17 cellular contexts compared by ENCODE assay signal in the genomic region with DNA sequence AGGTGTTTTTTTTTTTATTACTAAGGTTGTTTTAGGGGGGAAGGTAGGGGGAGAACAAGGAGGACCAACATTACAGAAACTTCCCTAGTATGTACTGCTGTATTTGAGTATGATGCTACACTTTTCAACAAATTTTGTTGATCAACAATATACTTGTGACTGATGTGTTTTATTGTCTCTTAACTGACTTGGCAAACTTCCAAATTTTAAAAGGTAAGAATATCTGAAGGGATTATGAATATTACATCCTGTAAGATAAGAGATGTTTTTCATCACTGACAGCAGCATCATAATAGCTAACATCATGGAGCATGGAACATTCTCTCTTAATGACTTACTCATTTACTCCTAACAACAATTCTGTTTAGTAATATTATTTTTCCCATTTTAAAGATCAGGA.
DNase-seq lines count a peak whose midpoint lies in the region; ATAC-seq, FAIRE-seq and TF ChIP-seq lines count a peak whose summit lies in the region.
"Had no signal": no experiment of that assay in that cellular context is flagged by ENCODE, and none has a peak within 500 bp of the region (broad histone marks: within the 10 kb centered on the region; RNA-seq: fewer than 3 reads in every experiment).

No MANE protein-coding gene starts in this region.

- H3K27me3 ChIP-seq in CD8-positive, alpha-beta T cell (ENCODE audit: insufficient read depth, low read length): no peaks in the 10 kb centered on the region
- H3K27me3 ChIP-seq in K562 (ENCODE audit: control insufficient read depth in 2 of 2, insufficient read depth in 2 of 2, low read length in 2 of 2): no peaks in the 10 kb centered on the region; a peak in 1 of 5 replicates
- no peaks in the 10 kb centered on the region for H3K27me3 ChIP-seq in WERI-Rb-1 (ENCODE audit: insufficient read depth, low read depth, severe bottlenecking)

- peak overlapping the region; percentile 16 for H3K27ac Mint-ChIP-seq in CD8-positive, alpha-beta T cell
- H3K27ac Mint-ChIP-seq: HFFc6 had no signal

- H2AFZ ChIP-seq in K562 (ENCODE audit: low read depth, low read length): no peak overlapping the region

- TF ChIP-seq RAD21 in Ishikawa (IDR thresholded peaks at IDR 0.05; ENCODE audit: low read depth) (no peak), K562 (CRISPR knock-in tag; conservative IDR thresholded peaks at IDR 0.05 in 1 of 2, IDR thresholded peaks at IDR 0.05 in 1 of 2) (no peak)

- CTCF ChIA-PET in CD8-positive, alpha-beta T cell (lab: Charles Lee): interaction anchor here (1.2 kb wide), 1 partner anchor 9 kb away, joined by 3 read pairs; no protein-coding TSS in a partner anchor
- CTCF ChIA-PET in K562 (lab: Yijun Ruan, JAX; ENCODE audit: low intra/inter-chr PET ratio): interaction anchor here (0.6 kb wide), 1 partner anchor 782 kb away, joined by 6 read pairs; no protein-coding TSS in a partner anchor

- FAIRE-seq in K562 (lab: Jason Lieb, UNC): no peak
- FAIRE-seq: G401.6, GM12892, H54 had no signal

- no peak for TF ChIP-seq POLR2A in K562 (conservative IDR thresholded peaks at IDR 0.05)

- no peak for TF ChIP-seq CTCF in CD8-positive, alpha-beta T cell (IDR thresholded peaks at IDR 0.05)
- TF ChIP-seq CTCF in K562 (IDR thresholded peaks at IDR 0.05 in 2 of 3, conservative IDR thresholded peaks at IDR 0.05 in 1 of 3; ENCODE audit: insufficient read depth in 2 of 3, low read depth in 1 of 3, low read length in 3 of 3) (no peak), WERI-Rb-1 (IDR thresholded peaks at IDR 0.05; ENCODE audit: low read depth, low read length) (no peak)

- H3K4me1 Mint-ChIP-seq in CD8-positive, alpha-beta T cell (ENCODE audit: low read depth): peaks cover 3% of the 10 kb centered on the region

- intact Hi-C loops in CD8-positive, alpha-beta T cell (cut with DNase I, micrococcal nuclease): no loop called here
- intact Hi-C loops in K562 (cut with micrococcal nuclease): no loop called here

- H4K20me1 ChIP-seq in K562 (replicated peaks; ENCODE audit: control insufficient read depth, insufficient read depth, low read length): no peaks in the 10 kb centered on the region

- peaks cover 49% of the 10 kb centered on the region for H3K36me3 Mint-ChIP-seq in CD8-positive, alpha-beta T cell

- no peak overlapping the region for H3K4me2 ChIP-seq in K562 (ENCODE audit: insufficient read depth, low read length)

- no TSS peak for BruUV-seq in K562 (replicated peaks; lab: Mats Ljungman, UMichigan)

- no peak for TF ChIP-seq EP300 in Ishikawa (IDR thresholded peaks at IDR 0.05; ENCODE audit: borderline replicate concordance)
- TF ChIP-seq EP300 in K562 (IDR thresholded peaks at IDR 0.05; ENCODE audit: low read length): no peak

- no peak overlapping the region for H3K27ac ChIP-seq in CD8-positive, alpha-beta T cell (ENCODE audit: low read depth, low read length)
- H3K27ac ChIP-seq in K562 (ENCODE audit: extremely low read depth, low read depth, low read length) (no peak overlapping the region), WERI-Rb-1 (no peak overlapping the region)

- no peak for ATAC-seq in CD8-positive, alpha-beta T cell
- ATAC-seq in K562: peak; percentile 12; the same call in 1 of the 3 replicates

- POLR2A ChIA-PET in CD8-positive, alpha-beta T cell (lab: Charles Lee): interaction anchor here (0.6 kb wide), 1 partner anchor 239 kb away, joined by 3 read pairs; no protein-coding TSS in a partner anchor
- POLR2A ChIA-PET in K562 (lab: Yijun Ruan, JAX): interaction anchor here (0.6 to 2.4 kb wide), 4 partner anchors 9 to 1730 kb away, joined by 3 to 11 read pairs (median 4); no protein-coding TSS in a partner anchor

- no peak overlapping the region for H3K4me3 Mint-ChIP-seq in CD8-positive, alpha-beta T cell
- H3K4me3 Mint-ChIP-seq: CD4-positive, alpha-beta memory T cell; HFFc6 had no signal

- H3K79me2 ChIP-seq in K562 (ENCODE audit: control insufficient read depth, insufficient read depth, low read length): no peaks in the 10 kb centered on the region

- H3K27me3 Mint-ChIP-seq in CD8-positive, alpha-beta T cell (ENCODE audit: low read depth): no peaks in the 10 kb centered on the region
- H3K27me3 Mint-ChIP-seq: CD4-positive, alpha-beta memory T cell had no signal

- DNase-seq in CD8-positive, alpha-beta T cell: no peak
- DNase-seq in K562 (ENCODE audit: extremely low read depth in 1 of 4, low spot score in 3 of 4) (no peak), WERI-Rb-1 (no peak), epidermal melanocyte (ENCODE audit: insufficient read length, low spot score) (no peak), NCI-H82 treated with DMSO at 0.1 percent for 48 hours (lab: John Stamatoyannopoulos, UW; ENCODE audit: unreplicated experiment) (no peak)
- DNase-seq: C1 segment of cervical spinal cord; Caco-2; CD4-positive, alpha-beta memory T cell; DMS153; DND-41; GOT3; HFFc6 had no signal

- H3K9me3 ChIP-seq in CD8-positive, alpha-beta T cell (ENCODE audit: low read length): no peaks in the 10 kb centered on the region
- H3K9me3 ChIP-seq in K562 (replicated peaks; ENCODE audit: control insufficient read depth, insufficient read depth, low read depth, low read length): no peaks in the 10 kb centered on the region
- H3K9me3 ChIP-seq in WERI-Rb-1 (ENCODE audit: severe bottlenecking): no peaks in the 10 kb centered on the region
- H3K9me3 ChIP-seq: Caco-2, HAP-1 had no signal

- no peak overlapping the region for H3K4me3 ChIP-seq in CD8-positive, alpha-beta T cell (ENCODE audit: low read depth, low read length)
- H3K4me3 ChIP-seq in K562 (no peak overlapping the region), WERI-Rb-1 (ENCODE audit: low read depth, low read length) (no peak overlapping the region)
- H3K4me3 ChIP-seq: HAP-1 had no signal

- in situ Hi-C loops in K562 (cut with MboI): no loop called here

- H3K4me1 ChIP-seq in CD8-positive, alpha-beta T cell (ENCODE audit: insufficient read depth, low read length): no peaks in the 10 kb centered on the region
- no peaks in the 10 kb centered on the region for H3K4me1 ChIP-seq in K562 (replicated peaks in 1 of 2; ENCODE audit: control insufficient read depth in 2 of 2, insufficient read depth in 2 of 2, low read length in 2 of 2)
- H3K4me1 ChIP-seq: Caco-2, HAP-1 had no signal

- no peak overlapping the region for H3K9ac ChIP-seq in K562 (ENCODE audit: insufficient read depth in 1 of 2, low read depth in 2 of 2, low read length in 2 of 2)

- H3K36me3 ChIP-seq in CD8-positive, alpha-beta T cell (ENCODE audit: insufficient read depth, low read length): peaks cover 18% of the 10 kb centered on the region
- peaks cover 26% of the 10 kb centered on the region; the same call in 2 of the 3 replicates for H3K36me3 ChIP-seq in K562 (ENCODE audit: control insufficient read depth, insufficient read depth, low read length)
- H3K36me3 ChIP-seq in WERI-Rb-1: peaks cover 23% of the 10 kb centered on the region

- H3K9me3 Mint-ChIP-seq in CD8-positive, alpha-beta T cell: peaks cover 2% of the 10 kb centered on the region
- H3K9me3 Mint-ChIP-seq: HFFc6 had no signal

- H3K9me1 ChIP-seq in K562 (ENCODE audit: control insufficient read depth, insufficient read depth, low read length): no peaks in the 10 kb centered on the region

TF ChIP-seq in Ishikawa, 13 proteins besides CTCF, POLR2A, EP300 and RAD21:
- TF ChIP-seq NFIC (IDR thresholded peaks at IDR 0.05): peak; percentile 26; the same call in 1 of the 2 replicates
- TF ChIP-seq, protein P1, sequence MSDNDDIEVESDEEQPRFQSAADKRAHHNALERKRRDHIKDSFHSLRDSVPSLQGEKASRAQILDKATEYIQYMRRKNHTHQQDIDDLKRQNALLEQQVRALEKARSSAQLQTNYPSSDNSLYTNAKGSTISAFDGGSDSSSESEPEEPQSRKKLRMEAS (IDR thresholded peaks at IDR 0.05): no peak

TF ChIP-seq in K562, 482 proteins besides CTCF, POLR2A, EP300 and RAD21:
- TF ChIP-seq GTF2A2 (tag; IDR thresholded peaks at IDR 0.05) (no peak), ZNF134 (CRISPR knock-in tag; conservative IDR thresholded peaks at IDR 0.05) (no peak), BCOR (IDR thresholded peaks at IDR 0.05) (no peak), HDGF (IDR thresholded peaks at IDR 0.05) (no peak), NFIX (CRISPR knock-in tag; IDR thresholded peaks at IDR 0.05; ENCODE audit: low read depth) (peak; percentile 89), PCBP2 (IDR thresholded peaks at IDR 0.05; ENCODE audit: low read depth, low read length, poor library complexity, severe bottlenecking) (peak; percentile 1), DNMT1 (IDR thresholded peaks at IDR 0.05) (no peak), NCOA4 (IDR thresholded peaks at IDR 0.05; ENCODE audit: partially characterized antibody) (no peak), ETV5 (CRISPR knock-in tag; IDR thresholded peaks at IDR 0.05; ENCODE audit: low read depth) (no peak), NFIC (IDR thresholded peaks at IDR 0.05) (peak; percentile 94), MECOM (CRISPR knock-in tag; IDR thresholded peaks at IDR 0.05) (no peak)
